ENCODE assay signal across 8 cellular contexts in genomic region chr2:101012706-101013181, GRCh38. TPM values are rescaled to one million over a fixed set of nuclear protein-coding genes. Genes with fewer than 3 reads are reported as not detected.
A peak's percentile ranks its signal among the peaks of the same experiment; 100 is the strongest.
DNase-seq lines count a peak whose midpoint lies in the region; ATAC-seq, FAIRE-seq and TF ChIP-seq lines count a peak whose summit lies in the region.

No MANE protein-coding gene starts in this region.

- FAIRE-seq in keratinocyte (lab: Jason Lieb, UNC): peak; percentile 67

- TF ChIP-seq CTCF in astrocyte of the spinal cord (IDR thresholded peaks at IDR 0.05; ENCODE audit: low read depth, low read length): peak; percentile 71
- peak; percentile 48 to 73 (median 67) for TF ChIP-seq CTCF in keratinocyte (optimal IDR thresholded peaks at IDR 0.05 in 1 of 3, IDR thresholded peaks at IDR 0.05 in 1 of 3, conservative IDR thresholded peaks at IDR 0.05 in 1 of 3; ENCODE audit: extremely low read depth in 1 of 3, insufficient read depth in 2 of 3, low read length in 3 of 3)

- no peak overlapping the region for H2AFZ ChIP-seq in keratinocyte (ENCODE audit: control insufficient read depth, low read length)

- dilution Hi-C loops in keratinocyte (cut with MboI; ENCODE audit: extremely low pct_ligation_motif_present, low sequenced_read_pairs): no loop called here

- no peaks in the 10 kb centered on the region for H3K27me3 ChIP-seq in keratinocyte (ENCODE audit: control insufficient read depth, extremely low read depth, insufficient read depth, low read length)

- H3K79me2 ChIP-seq in keratinocyte (ENCODE audit: control insufficient read depth, insufficient read depth, low read length): no peaks in the 10 kb centered on the region

- DNase-seq in AG20443 (ENCODE audit: low spot score) (peak; percentile 60), GM04504 (ENCODE audit: low read depth) (peak; percentile 23), NCI-H345 treated with DMSO at 0.1 percent for 48 hours (lab: John Stamatoyannopoulos, UW; ENCODE audit: unreplicated experiment) (peak; percentile 3), astrocyte of the spinal cord (ENCODE audit: low read depth, low spot score) (peak; percentile 44), keratinocyte (ENCODE audit: low read depth, low spot score) (no peak), ecto neural progenitor cell (ENCODE audit: low spot score) (no peak)
- DNase-seq in stimulated activated naive CD8-positive, alpha-beta T cell treated with anti-CD3 and anti-CD28 coated beads, Interleukin-15, Interleukin-2, amounts not matched to agents 100 U/mL and 50 U/mL, for 24 hours: peak; percentile 32

- in situ Hi-C loops in astrocyte of the spinal cord (cut with HindIII; ENCODE audit: low sequenced_read_pairs): no loop called here

- no peaks in the 10 kb centered on the region for H3K9me1 ChIP-seq in keratinocyte (ENCODE audit: control insufficient read depth, extremely low read depth, insufficient read depth, low read length)

- no peaks in the 10 kb centered on the region for H3K4me1 ChIP-seq in keratinocyte (ENCODE audit: control insufficient read depth, extremely low read depth, insufficient read depth, low read length)

- H3K36me3 ChIP-seq in keratinocyte (ENCODE audit: control insufficient read depth in 2 of 2, extremely low read depth in 1 of 2, insufficient read depth in 2 of 2, low read length in 2 of 2): peaks cover 2 to 9% of the 10 kb centered on the region in 2 experiments

- peaks cover 3% of the 10 kb centered on the region for H4K20me1 ChIP-seq in keratinocyte (ENCODE audit: control insufficient read depth, extremely low read depth, insufficient read depth, low read length)

- no peak overlapping the region for H3K4me2 ChIP-seq in keratinocyte (ENCODE audit: control insufficient read depth, extremely low read depth, insufficient read depth, low read depth, low read length)

- H3K9me3 ChIP-seq in keratinocyte (ENCODE audit: control insufficient read depth, low read depth, low read length): no peaks in the 10 kb centered on the region

- H3K4me3 ChIP-seq in astrocyte of the spinal cord (ENCODE audit: low read depth, low read length) (no peak overlapping the region), keratinocyte (ENCODE audit: control insufficient read depth in 2 of 3, extremely low read depth in 1 of 3, insufficient read depth in 2 of 3, low read depth in 1 of 3, low read length in 3 of 3) (no peak overlapping the region)

- ATAC-seq in stimulated activated naive CD8-positive, alpha-beta T cell treated with anti-CD3 and anti-CD28 coated beads, Interleukin-15, Interleukin-2, amounts not matched to agents 100 U/mL and 50 U/mL, for 24 hours: no peak
- ATAC-seq in GM21576 (IDR thresholded peaks at IDR 0.05; ENCODE audit: unreplicated experiment): no peak

- no peak overlapping the region for H3K27ac ChIP-seq in keratinocyte (ENCODE audit: control insufficient read depth, insufficient read depth, low read length)

- H3K9ac ChIP-seq in keratinocyte (ENCODE audit: control insufficient read depth, extremely low read depth, insufficient read depth, low read length): no peak overlapping the region

RNA-seq across cellular contexts. Expression of gene RPL31, which starts 10.7 kb away (rescaled TPM):
- polyA plus RNA-seq in keratinocyte: 2,355 to 2,795 TPM (median 2,633 TPM) in 3 replicates
- polyA plus RNA-seq in keratinocyte (2011; ENCODE audit: low read depth): 1,542 TPM
- polyA plus RNA-seq in keratinocyte (2011; cell fraction: cytosol; rRNA removed): 2,852 and 3,550 TPM in 2 replicates
- 665 and 766 TPM in 2 replicates for polyA plus RNA-seq in keratinocyte (2011; cell fraction: nucleus; rRNA removed)
- 3,095 and 5,587 TPM in 2 replicates for polyA plus RNA-seq in keratinocyte (2012; ENCODE audit: low replicate concordance)
- polyA minus RNA-seq in keratinocyte: 318 to 496 TPM (median 358 TPM) in 3 replicates
- 391 TPM for polyA minus RNA-seq in keratinocyte (2011; cell fraction: cytosol; rRNA and poly(A)+ RNA removed)
- polyA minus RNA-seq in keratinocyte (2011; cell fraction: nucleus; rRNA and poly(A)+ RNA removed): 50.4 and 116 TPM in 2 replicates

Comparison
In these comparisons a context has a peak if more than half of its experiments do, and no peak if none do; other contexts are left out.
1. DNase-seq: peak in AG20443 (single experiment), GM04504 (single experiment), NCI-H345 treated with DMSO at 0.1 percent for 48 hours (single experiment), astrocyte of the spinal cord (single experiment) and stimulated activated naive CD8-positive, alpha-beta T cell treated with anti-CD3 and anti-CD28 coated beads, Interleukin-15, Interleukin-2, amounts not matched to agents 100 U/mL and 50 U/mL, for 24 hours (single experiment); none in keratinocyte (single experiment) and ecto neural progenitor cell (single experiment).